23 cellular contexts compared by ENCODE assay signal in genomic region chr5:64595519-64595855, GRCh38.
"Had no signal": no experiment of that assay in that cellular context is flagged by ENCODE, and none has a peak within 500 bp of the region (broad histone marks: within the 10 kb centered on the region; RNA-seq: fewer than 3 reads in every experiment).

No MANE protein-coding gene starts in this region.

- ATAC-seq: activated CD8-positive, alpha-beta T cell treated with anti-CD3 and anti-CD28 coated beads for 36 hours; activated T-cell treated with anti-CD3 and anti-CD28 coated beads, Interleukin-2, amount 50 U/mL, for 72 hours; activated T-helper 17 cell treated with anti-CD3 and anti-CD28 coated beads, Interleukin-2, amount 50 U/mL, for 72 hours had no signal

- H3K27ac ChIP-seq: cardiac muscle cell, SJSA1 had no signal

- H3K4me3 ChIP-seq: ascending aorta, cardiac muscle cell, SJSA1 had no signal

- DNase-seq: activated CD4-positive, alpha-beta T cell treated with anti-CD3 and anti-CD28 coated beads, Interleukin-2, amount 10 ng/mL, durations not matched to agents 24 days and 14 days; activated CD4-positive, alpha-beta T cell treated with anti-CD3 and anti-CD28 coated beads, Interleukin-2, amount 50 U/mL, for 4 hours; activated CD8-positive, alpha-beta T cell treated with anti-CD3 and anti-CD28 coated beads for 36 hours; activated effector memory CD4-positive, alpha-beta T cell treated with anti-CD3 and anti-CD28 coated beads, Interleukin-2, amount 50 U/mL, for 16 hours; activated naive CD4-positive, alpha-beta T cell; activated naive CD8-positive, alpha-beta T cell treated with anti-CD3 and anti-CD28 coated beads, Interleukin-2, amount 10 ng/mL, durations not matched to agents 7 days and 5 days; activated T-cell treated with anti-CD3 and anti-CD28 coated beads, Interleukin-2, amount 50 U/mL, for 1 hour; activated T-cell treated with anti-CD3 and anti-CD28 coated beads, Interleukin-2, amount 50 U/mL, for 72 hours; KBM-7; NCI-H1105; NCI-H1436; NCI-H1694; NCI-H1930; NCI-H2081 treated with DMSO at 0.1 percent for 48 hours; NCI-H226; NCI-H446 treated with DMSO at 0.1 percent for 48 hours; NK-92 treated with Interleukin-12 subunit alpha and Interleukin-12 subunit beta, amount 100 ng/mL, for 24 hours; SHP77 treated with DMSO at 0.1 percent for 48 hours; SK-N-SH had no signal

- H3K4me1 ChIP-seq: SJSA1 had no signal

- H3K27me3 ChIP-seq: ascending aorta, cardiac muscle cell, SJSA1 had no signal

- H3K9me3 ChIP-seq: ascending aorta, SJSA1, SK-N-SH had no signal

- H3K36me3 ChIP-seq: ascending aorta, cardiac muscle cell, SJSA1 had no signal
